Comparison of ENCODE assay signal across 1 cellular context in the genomic region with DNA sequence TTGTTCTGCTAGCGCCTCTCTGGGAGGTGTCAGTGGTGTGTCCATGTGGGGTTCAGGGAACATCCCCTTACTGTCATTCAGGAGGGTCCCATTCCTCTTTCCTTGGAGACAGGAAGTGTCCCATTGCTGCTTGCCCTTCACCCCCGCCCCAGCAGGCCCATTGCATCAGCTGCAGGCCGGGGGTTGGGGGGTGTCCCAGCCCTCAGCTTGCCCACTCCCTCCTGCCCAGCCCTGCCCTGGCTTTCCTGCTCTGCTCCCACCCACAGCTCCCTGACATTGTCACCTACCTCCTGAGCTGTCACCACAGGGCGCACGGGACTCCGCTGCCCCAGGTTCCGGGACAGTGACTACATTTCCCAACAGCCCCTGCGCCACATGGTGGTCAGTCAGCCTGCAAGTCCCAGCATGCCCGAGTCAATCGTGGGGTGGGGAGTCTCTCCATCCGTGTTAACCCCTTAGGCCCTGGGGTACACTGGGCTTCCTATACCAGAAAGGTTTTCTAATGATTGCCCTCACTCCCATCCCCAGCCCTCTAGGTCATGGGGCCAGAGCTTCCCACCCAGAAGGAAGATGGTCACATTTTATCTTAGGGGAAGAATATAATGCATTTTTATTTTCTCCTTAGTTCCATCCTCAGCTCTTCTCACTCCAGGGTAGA.
A peak's percentile ranks its signal among the peaks of the same experiment; 100 is the strongest.
TF ChIP-seq lines count a peak whose summit lies in the region.

A gene (minus strand): TSS at position 351 of the 658 bp plus-strand sequence. CDS start 745 bp downstream, outside the sequence.

TF ChIP-seq in K562, 482 proteins besides CTCF, POLR2A, EP300 and RAD21 (continued from another document and continues in another):
- TF ChIP-seq, protein P1, sequence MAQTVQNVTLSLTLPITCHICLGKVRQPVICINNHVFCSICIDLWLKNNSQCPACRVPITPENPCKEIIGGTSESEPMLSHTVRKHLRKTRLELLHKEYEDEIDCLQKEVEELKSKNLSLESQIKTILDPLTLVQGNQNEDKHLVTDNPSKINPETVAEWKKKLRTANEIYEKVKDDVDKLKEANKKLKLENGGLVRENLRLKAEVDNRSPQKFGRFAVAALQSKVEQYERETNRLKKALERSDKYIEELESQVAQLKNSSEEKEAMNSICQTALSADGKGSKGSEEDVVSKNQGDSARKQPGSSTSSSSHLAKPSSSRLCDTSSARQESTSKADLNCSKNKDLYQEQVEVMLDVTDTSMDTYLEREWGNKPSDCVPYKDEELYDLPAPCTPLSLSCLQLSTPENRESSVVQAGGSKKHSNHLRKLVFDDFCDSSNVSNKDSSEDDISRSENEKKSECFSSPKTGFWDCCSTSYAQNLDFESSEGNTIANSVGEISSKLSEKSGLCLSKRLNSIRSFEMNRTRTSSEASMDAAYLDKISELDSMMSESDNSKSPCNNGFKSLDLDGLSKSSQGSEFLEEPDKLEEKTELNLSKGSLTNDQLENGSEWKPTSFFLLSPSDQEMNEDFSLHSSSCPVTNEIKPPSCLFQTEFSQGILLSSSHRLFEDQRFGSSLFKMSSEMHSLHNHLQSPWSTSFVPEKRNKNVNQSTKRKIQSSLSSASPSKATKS (CRISPR knock-in tag; IDR thresholded peaks at IDR 0.05), result no peak
- TF ChIP-seq, protein P2, sequence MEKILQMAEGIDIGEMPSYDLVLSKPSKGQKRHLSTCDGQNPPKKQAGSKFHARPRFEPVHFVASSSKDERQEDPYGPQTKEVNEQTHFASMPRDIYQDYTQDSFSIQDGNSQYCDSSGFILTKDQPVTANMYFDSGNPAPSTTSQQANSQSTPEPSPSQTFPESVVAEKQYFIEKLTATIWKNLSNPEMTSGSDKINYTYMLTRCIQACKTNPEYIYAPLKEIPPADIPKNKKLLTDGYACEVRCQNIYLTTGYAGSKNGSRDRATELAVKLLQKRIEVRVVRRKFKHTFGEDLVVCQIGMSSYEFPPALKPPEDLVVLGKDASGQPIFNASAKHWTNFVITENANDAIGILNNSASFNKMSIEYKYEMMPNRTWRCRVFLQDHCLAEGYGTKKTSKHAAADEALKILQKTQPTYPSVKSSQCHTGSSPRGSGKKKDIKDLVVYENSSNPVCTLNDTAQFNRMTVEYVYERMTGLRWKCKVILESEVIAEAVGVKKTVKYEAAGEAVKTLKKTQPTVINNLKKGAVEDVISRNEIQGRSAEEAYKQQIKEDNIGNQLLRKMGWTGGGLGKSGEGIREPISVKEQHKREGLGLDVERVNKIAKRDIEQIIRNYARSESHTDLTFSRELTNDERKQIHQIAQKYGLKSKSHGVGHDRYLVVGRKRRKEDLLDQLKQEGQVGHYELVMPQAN (IDR thresholded peaks at IDR 0.05; ENCODE audit: borderline replicate concordance), result no peak; the same call in none of the 2 replicates
- TF ChIP-seq, protein P3, sequence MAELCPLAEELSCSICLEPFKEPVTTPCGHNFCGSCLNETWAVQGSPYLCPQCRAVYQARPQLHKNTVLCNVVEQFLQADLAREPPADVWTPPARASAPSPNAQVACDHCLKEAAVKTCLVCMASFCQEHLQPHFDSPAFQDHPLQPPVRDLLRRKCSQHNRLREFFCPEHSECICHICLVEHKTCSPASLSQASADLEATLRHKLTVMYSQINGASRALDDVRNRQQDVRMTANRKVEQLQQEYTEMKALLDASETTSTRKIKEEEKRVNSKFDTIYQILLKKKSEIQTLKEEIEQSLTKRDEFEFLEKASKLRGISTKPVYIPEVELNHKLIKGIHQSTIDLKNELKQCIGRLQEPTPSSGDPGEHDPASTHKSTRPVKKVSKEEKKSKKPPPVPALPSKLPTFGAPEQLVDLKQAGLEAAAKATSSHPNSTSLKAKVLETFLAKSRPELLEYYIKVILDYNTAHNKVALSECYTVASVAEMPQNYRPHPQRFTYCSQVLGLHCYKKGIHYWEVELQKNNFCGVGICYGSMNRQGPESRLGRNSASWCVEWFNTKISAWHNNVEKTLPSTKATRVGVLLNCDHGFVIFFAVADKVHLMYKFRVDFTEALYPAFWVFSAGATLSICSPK (IDR thresholded peaks at IDR 0.05; ENCODE audit: borderline replicate concordance), result no peak
- TF ChIP-seq, protein P4, sequence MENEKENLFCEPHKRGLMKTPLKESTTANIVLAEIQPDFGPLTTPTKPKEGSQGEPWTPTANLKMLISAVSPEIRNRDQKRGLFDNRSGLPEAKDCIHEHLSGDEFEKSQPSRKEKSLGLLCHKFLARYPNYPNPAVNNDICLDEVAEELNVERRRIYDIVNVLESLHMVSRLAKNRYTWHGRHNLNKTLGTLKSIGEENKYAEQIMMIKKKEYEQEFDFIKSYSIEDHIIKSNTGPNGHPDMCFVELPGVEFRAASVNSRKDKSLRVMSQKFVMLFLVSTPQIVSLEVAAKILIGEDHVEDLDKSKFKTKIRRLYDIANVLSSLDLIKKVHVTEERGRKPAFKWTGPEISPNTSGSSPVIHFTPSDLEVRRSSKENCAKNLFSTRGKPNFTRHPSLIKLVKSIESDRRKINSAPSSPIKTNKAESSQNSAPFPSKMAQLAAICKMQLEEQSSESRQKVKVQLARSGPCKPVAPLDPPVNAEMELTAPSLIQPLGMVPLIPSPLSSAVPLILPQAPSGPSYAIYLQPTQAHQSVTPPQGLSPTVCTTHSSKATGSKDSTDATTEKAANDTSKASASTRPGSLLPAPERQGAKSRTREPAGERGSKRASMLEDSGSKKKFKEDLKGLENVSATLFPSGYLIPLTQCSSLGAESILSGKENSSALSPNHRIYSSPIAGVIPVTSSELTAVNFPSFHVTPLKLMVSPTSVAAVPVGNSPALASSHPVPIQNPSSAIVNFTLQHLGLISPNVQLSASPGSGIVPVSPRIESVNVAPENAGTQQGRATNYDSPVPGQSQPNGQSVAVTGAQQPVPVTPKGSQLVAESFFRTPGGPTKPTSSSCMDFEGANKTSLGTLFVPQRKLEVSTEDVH (IDR thresholded peaks at IDR 0.05; ENCODE audit: low read depth, partially characterized antibody), result peak; percentile 44
- TF ChIP-seq ZNF76 (CRISPR knock-in tag; IDR thresholded peaks at IDR 0.05; ENCODE audit: borderline replicate concordance) (no peak), SMAD3 (CRISPR knock-in tag; conservative IDR thresholded peaks at IDR 0.05) (no peak), ZNF253 (CRISPR knock-in tag; conservative IDR thresholded peaks at IDR 0.05) (no peak), MXI1 (IDR thresholded peaks at IDR 0.05; ENCODE audit: low read depth, low read length) (peak; percentile 71; the same call in 1 of the 2 replicates), ESRRB (CRISPR knock-in tag; IDR thresholded peaks at IDR 0.05; ENCODE audit: borderline replicate concordance) (0 out of 2 replicates have a peak, but pooled peaks have one; percentile 33), SIN3B (IDR thresholded peaks at IDR 0.05; ENCODE audit: low read depth) (peak; percentile 16; the same call in 1 of the 2 replicates), BRD4 (IDR thresholded peaks at IDR 0.05) (peak; percentile 85), NEUROD1 (IDR thresholded peaks at IDR 0.05; ENCODE audit: borderline replicate concordance, low read depth, low read length, partially characterized antibody) (peak; percentile 51), ELF4 (CRISPR knock-in tag; IDR thresholded peaks at IDR 0.05) (peak; percentile 34; the same call in 1 of the 2 replicates), ZNF830 (CRISPR knock-in tag; IDR thresholded peaks at IDR 0.05) (no peak), LEF1 (IDR thresholded peaks at IDR 0.05) (peak; percentile 48; the same call in 1 of the 2 replicates), PML (IDR thresholded peaks at IDR 0.05; ENCODE audit: low read length) (no peak; the same call in 1 of the 2 replicates), RCOR1 (IDR thresholded peaks at IDR 0.05; ENCODE audit: borderline replicate concordance in 1 of 2, low read depth in 2 of 2, low read length in 2 of 2) (peak in 1 of 2 experiments; percentile 55; a peak in 1 of 4 replicates), MCM5 (IDR thresholded peaks at IDR 0.05; ENCODE audit: low read depth) (no peak), ZNF232 (CRISPR knock-in tag; IDR thresholded peaks at IDR 0.05) (peak; percentile 21; the same call in 1 of the 2 replicates), NRF1 (conservative IDR thresholded peaks at IDR 0.05 in 1 of 2, IDR thresholded peaks at IDR 0.05 in 1 of 2) (peak; percentile 71 to 79), DMBX1 (CRISPR knock-in tag; IDR thresholded peaks at IDR 0.05; ENCODE audit: borderline replicate concordance) (no peak), HDAC6 (IDR thresholded peaks at IDR 0.05; ENCODE audit: low read depth, low read length) (no peak), ZNF79 (CRISPR knock-in tag; IDR thresholded peaks at IDR 0.05; ENCODE audit: low read depth) (no peak), CTBP1 (IDR thresholded peaks at IDR 0.05; ENCODE audit: borderline replicate concordance) (0 out of 2 replicates have a peak, but pooled peaks have one; percentile 74)
- TF ChIP-seq, protein P5, sequence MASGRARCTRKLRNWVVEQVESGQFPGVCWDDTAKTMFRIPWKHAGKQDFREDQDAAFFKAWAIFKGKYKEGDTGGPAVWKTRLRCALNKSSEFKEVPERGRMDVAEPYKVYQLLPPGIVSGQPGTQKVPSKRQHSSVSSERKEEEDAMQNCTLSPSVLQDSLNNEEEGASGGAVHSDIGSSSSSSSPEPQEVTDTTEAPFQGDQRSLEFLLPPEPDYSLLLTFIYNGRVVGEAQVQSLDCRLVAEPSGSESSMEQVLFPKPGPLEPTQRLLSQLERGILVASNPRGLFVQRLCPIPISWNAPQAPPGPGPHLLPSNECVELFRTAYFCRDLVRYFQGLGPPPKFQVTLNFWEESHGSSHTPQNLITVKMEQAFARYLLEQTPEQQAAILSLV (tag; IDR thresholded peaks at IDR 0.05), result no peak
- TF ChIP-seq, protein P6, sequence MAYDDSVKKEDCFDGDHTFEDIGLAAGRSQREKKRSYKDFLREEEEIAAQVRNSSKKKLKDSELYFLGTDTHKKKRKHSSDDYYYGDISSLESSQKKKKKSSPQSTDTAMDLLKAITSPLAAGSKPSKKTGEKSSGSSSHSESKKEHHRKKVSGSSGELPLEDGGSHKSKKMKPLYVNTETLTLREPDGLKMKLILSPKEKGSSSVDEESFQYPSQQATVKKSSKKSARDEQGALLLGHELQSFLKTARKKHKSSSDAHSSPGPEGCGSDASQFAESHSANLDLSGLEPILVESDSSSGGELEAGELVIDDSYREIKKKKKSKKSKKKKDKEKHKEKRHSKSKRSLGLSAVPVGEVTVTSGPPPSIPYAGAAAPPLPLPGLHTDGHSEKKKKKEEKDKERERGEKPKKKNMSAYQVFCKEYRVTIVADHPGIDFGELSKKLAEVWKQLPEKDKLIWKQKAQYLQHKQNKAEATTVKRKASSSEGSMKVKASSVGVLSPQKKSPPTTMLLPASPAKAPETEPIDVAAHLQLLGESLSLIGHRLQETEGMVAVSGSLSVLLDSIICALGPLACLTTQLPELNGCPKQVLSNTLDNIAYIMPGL (CRISPR knock-in tag; IDR thresholded peaks at IDR 0.05), result no peak
- TF ChIP-seq, protein P7, sequence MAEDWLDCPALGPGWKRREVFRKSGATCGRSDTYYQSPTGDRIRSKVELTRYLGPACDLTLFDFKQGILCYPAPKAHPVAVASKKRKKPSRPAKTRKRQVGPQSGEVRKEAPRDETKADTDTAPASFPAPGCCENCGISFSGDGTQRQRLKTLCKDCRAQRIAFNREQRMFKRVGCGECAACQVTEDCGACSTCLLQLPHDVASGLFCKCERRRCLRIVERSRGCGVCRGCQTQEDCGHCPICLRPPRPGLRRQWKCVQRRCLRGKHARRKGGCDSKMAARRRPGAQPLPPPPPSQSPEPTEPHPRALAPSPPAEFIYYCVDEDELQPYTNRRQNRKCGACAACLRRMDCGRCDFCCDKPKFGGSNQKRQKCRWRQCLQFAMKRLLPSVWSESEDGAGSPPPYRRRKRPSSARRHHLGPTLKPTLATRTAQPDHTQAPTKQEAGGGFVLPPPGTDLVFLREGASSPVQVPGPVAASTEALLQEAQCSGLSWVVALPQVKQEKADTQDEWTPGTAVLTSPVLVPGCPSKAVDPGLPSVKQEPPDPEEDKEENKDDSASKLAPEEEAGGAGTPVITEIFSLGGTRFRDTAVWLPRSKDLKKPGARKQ (CRISPR knock-in tag; IDR thresholded peaks at IDR 0.05), result no peak
